ENCODE assay signal across 22 cellular contexts in genomic region chr13:42063105-42063504, GRCh38.
"Had no signal": no experiment of that assay in that cellular context is flagged by ENCODE, and none has a peak within 500 bp of the region (broad histone marks: within the 10 kb centered on the region; RNA-seq: fewer than 3 reads in every experiment).

No MANE protein-coding gene starts in this region.

- DNase-seq: activated B cell treated with CpG ODN at 0.5 μM for 24 hours; activated CD4-positive, alpha-beta T cell treated with anti-CD3 and anti-CD28 coated beads for 36 hours; activated CD4-positive, alpha-beta T cell treated with anti-CD3 and anti-CD28 coated beads, Interleukin-2, amount 50 U/mL, for 4 hours; activated CD8-positive, alpha-beta memory T cell treated with anti-CD3 and anti-CD28 coated beads for 24 hours; activated CD8-positive, alpha-beta memory T cell treated with anti-CD3 and anti-CD28 coated beads, Interleukin-2, amount 50 U/mL, for 4 hours; activated naive CD4-positive, alpha-beta T cell treated with anti-CD3 and anti-CD28 coated beads for 36 hours; activated naive CD8-positive, alpha-beta T cell treated with anti-CD3 and anti-CD28 coated beads, Interleukin-2, amount 10 ng/mL, durations not matched to agents 7 days and 5 days; activated T-cell treated with anti-CD3 and anti-CD28 coated beads, Interleukin-2, amount 50 U/mL, for 24 hours; amniotic stem cell; cerebellar nuclear complex; heart left ventricle; left ventricle myocardium inferior; naive thymus-derived CD8-positive, alpha-beta T cell; spleen; stimulated activated CD4-positive, alpha-beta T cell treated with anti-CD3 and anti-CD28 coated beads, Interleukin-4, amount 100 ng/mL, for 1 hour; stimulated activated naive CD8-positive, alpha-beta T cell treated with anti-CD3 and anti-CD28 coated beads, Interleukin-15, Interleukin-2, amounts not matched to agents 100 U/mL and 50 U/mL, for 24 hours; upper lobe of right lung had no signal

- ATAC-seq: activated CD4-positive, alpha-beta T cell treated with anti-CD3 and anti-CD28 coated beads for 36 hours; activated T-helper 17 cell treated with anti-CD3 and anti-CD28 coated beads, Interleukin-2, amount 50 U/mL, for 72 hours; heart left ventricle; naive thymus-derived CD8-positive, alpha-beta T cell; stimulated activated naive CD8-positive, alpha-beta T cell treated with anti-CD3 and anti-CD28 coated beads, Interleukin-15, Interleukin-2, amounts not matched to agents 100 U/mL and 50 U/mL, for 24 hours; upper lobe of right lung had no signal

- H3K36me3 ChIP-seq: breast epithelium had no signal

- H3K27me3 ChIP-seq: breast epithelium, heart left ventricle, spleen, upper lobe of right lung had no signal

- H3K4me1 ChIP-seq: breast epithelium, left ventricle myocardium inferior, spleen, upper lobe of right lung had no signal

- H3K9me3 Mint-ChIP-seq: activated naive CD8-positive, alpha-beta T cell treated with anti-CD3 and anti-CD28 coated beads, Interleukin-2, amount 10 ng/mL, durations not matched to agents 7 days and 5 days; activated T-helper 17 cell treated with anti-CD3 and anti-CD28 coated beads, Interleukin-2, amount 50 U/mL, for 72 hours; naive thymus-derived CD8-positive, alpha-beta T cell had no signal

- H3K9me3 ChIP-seq: breast epithelium, upper lobe of right lung had no signal

- H3K27ac ChIP-seq: breast epithelium, coronary artery, heart left ventricle, left ventricle myocardium inferior, spleen, upper lobe of right lung had no signal

- H3K4me3 ChIP-seq: breast epithelium, coronary artery, heart left ventricle, left ventricle myocardium inferior, spleen, upper lobe of right lung had no signal

- H3K27ac Mint-ChIP-seq: activated B cell treated with CpG ODN at 0.5 μM for 24 hours; activated CD4-positive, alpha-beta T cell treated with anti-CD3 and anti-CD28 coated beads for 36 hours; activated naive CD4-positive, alpha-beta T cell treated with anti-CD3 and anti-CD28 coated beads for 36 hours; activated naive CD8-positive, alpha-beta T cell treated with anti-CD3 and anti-CD28 coated beads, Interleukin-2, amount 10 ng/mL, durations not matched to agents 7 days and 5 days; activated T-cell treated with anti-CD3 and anti-CD28 coated beads, Interleukin-2, amount 50 U/mL, for 24 hours; activated T-helper 17 cell treated with anti-CD3 and anti-CD28 coated beads, Interleukin-2, amount 50 U/mL, for 72 hours; mesothelial cell of epicardium; naive thymus-derived CD8-positive, alpha-beta T cell; progenitor cell of endocrine pancreas had no signal

- H3K27me3 Mint-ChIP-seq: activated B cell treated with CpG ODN at 0.5 μM for 24 hours; activated CD4-positive, alpha-beta T cell treated with anti-CD3 and anti-CD28 coated beads for 36 hours; activated naive CD8-positive, alpha-beta T cell treated with anti-CD3 and anti-CD28 coated beads, Interleukin-2, amount 10 ng/mL, durations not matched to agents 7 days and 5 days; activated T-cell treated with anti-CD3 and anti-CD28 coated beads, Interleukin-2, amount 50 U/mL, for 24 hours; activated T-helper 17 cell treated with anti-CD3 and anti-CD28 coated beads, Interleukin-2, amount 50 U/mL, for 72 hours; naive thymus-derived CD8-positive, alpha-beta T cell; progenitor cell of endocrine pancreas had no signal

- H3K4me1 Mint-ChIP-seq: activated B cell treated with CpG ODN at 0.5 μM for 24 hours had no signal

- H3K4me3 Mint-ChIP-seq: activated B cell treated with CpG ODN at 0.5 μM for 24 hours; activated CD4-positive, alpha-beta T cell treated with anti-CD3 and anti-CD28 coated beads for 36 hours; activated naive CD4-positive, alpha-beta T cell treated with anti-CD3 and anti-CD28 coated beads for 36 hours; activated naive CD8-positive, alpha-beta T cell treated with anti-CD3 and anti-CD28 coated beads, Interleukin-2, amount 10 ng/mL, durations not matched to agents 7 days and 5 days; activated T-cell treated with anti-CD3 and anti-CD28 coated beads, Interleukin-2, amount 50 U/mL, for 24 hours; activated T-helper 17 cell treated with anti-CD3 and anti-CD28 coated beads, Interleukin-2, amount 50 U/mL, for 72 hours; mesothelial cell of epicardium; naive thymus-derived CD8-positive, alpha-beta T cell had no signal
